7 cellular contexts compared by ENCODE assay signal in the genomic region with DNA sequence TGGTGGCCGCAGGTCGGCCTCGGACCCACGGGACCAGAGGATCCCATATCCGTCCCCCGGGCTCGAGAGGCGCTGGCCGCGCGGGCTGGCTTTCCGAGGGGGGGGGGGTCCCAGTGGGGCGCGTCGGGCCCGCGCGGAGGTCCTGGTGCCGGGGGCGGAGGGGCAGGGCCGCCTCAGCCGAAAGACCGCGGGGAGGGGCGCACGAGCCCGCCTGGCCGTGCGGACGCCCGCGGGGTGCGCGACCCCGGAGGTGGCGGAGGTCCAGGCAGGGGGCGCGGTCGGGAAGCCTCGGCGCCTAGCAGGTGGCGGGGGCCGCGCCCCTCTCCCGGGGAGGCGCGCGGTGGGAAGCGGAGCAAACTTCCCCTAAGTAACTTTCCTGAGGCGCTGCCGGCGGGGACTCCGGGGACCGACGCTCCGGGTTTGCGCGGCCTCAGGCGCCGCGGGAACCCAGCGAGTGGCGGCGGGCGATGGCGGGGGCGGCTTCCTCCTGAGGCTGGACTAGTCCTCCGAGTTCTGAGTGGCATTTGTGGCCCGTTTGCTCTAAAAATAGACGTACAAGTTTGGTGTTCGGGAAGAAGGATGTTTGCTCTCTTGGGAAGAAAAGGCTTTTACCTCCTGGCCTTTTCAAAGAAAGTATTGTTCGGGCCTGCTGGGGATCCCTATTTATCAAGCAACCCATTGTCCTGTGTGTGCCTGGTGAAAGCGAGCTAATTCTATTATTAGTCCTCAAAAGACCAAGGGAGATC. TPM values are rescaled to one million over a fixed set of nuclear protein-coding genes. Genes with fewer than 3 reads are reported as not detected.
DNase-seq lines count a peak whose midpoint lies in the region; ATAC-seq and TF ChIP-seq lines count a peak whose summit lies in the region.

No MANE protein-coding gene starts in this region.

- no peaks in the 10 kb centered on the region for H3K27me3 ChIP-seq in HAP-1 (ENCODE audit: low read depth)

- POLR2A ChIA-PET in naive thymus-derived CD8-positive, alpha-beta T cell (lab: Charles Lee), result no interaction called here
- POLR2A ChIA-PET in HEK293T (lab: Yijun Ruan, JAX), result interaction anchor here (0.6 kb wide), 1 partner anchor 46 kb away, joined by 3 read pairs; no protein-coding TSS in a partner anchor

- no peaks in the 10 kb centered on the region for H3K36me3 ChIP-seq in HAP-1 (replicated peaks)

- peaks cover 31% of the 10 kb centered on the region for H3K27me3 Mint-ChIP-seq in activated CD8-positive, alpha-beta memory T cell treated with anti-CD3 and anti-CD28 coated beads, Interleukin-2, amount 10 ng/mL, durations not matched to agents 7 days and 5 days
- peaks cover 7 to 37% (median 23%) of the 10 kb centered on the region in 5 donors for H3K27me3 Mint-ChIP-seq in naive thymus-derived CD8-positive, alpha-beta T cell

- TF ChIP-seq POLR2A in NB4 (IDR thresholded peaks at IDR 0.05; ENCODE audit: extremely low read depth, insufficient read length), result no peak

- H3K4me1 Mint-ChIP-seq in activated CD8-positive, alpha-beta memory T cell treated with anti-CD3 and anti-CD28 coated beads, Interleukin-2, amount 10 ng/mL, durations not matched to agents 7 days and 5 days, result peaks cover 3% of the 10 kb centered on the region
- peaks cover 3 to 21% (median 12%) of the 10 kb centered on the region in 4 donors for H3K4me1 Mint-ChIP-seq in naive thymus-derived CD8-positive, alpha-beta T cell

- H3K9me3 Mint-ChIP-seq in activated CD8-positive, alpha-beta memory T cell treated with anti-CD3 and anti-CD28 coated beads, Interleukin-2, amount 10 ng/mL, durations not matched to agents 7 days and 5 days (ENCODE audit: low read depth), result peaks cover 4% of the 10 kb centered on the region
- peaks cover 0 to 4% (median 0%) of the 10 kb centered on the region in 9 donors for H3K9me3 Mint-ChIP-seq in naive thymus-derived CD8-positive, alpha-beta T cell

- peaks cover 2% of the 10 kb centered on the region for H3K36me3 Mint-ChIP-seq in activated CD8-positive, alpha-beta memory T cell treated with anti-CD3 and anti-CD28 coated beads, Interleukin-2, amount 10 ng/mL, durations not matched to agents 7 days and 5 days
- H3K36me3 Mint-ChIP-seq in naive thymus-derived CD8-positive, alpha-beta T cell, result peaks cover 0 to 5% (median 0%) of the 10 kb centered on the region in 3 donors

- no peaks in the 10 kb centered on the region for H3K9me3 ChIP-seq in HAP-1

- TF ChIP-seq CTCF in NB4 (IDR thresholded peaks at IDR 0.05; ENCODE audit: low read depth, low read length) (no peak), foreskin fibroblast (IDR thresholded peaks at IDR 0.05; ENCODE audit: low read depth, low read length) (no peak)

- ATAC-seq in activated CD8-positive, alpha-beta memory T cell treated with anti-CD3 and anti-CD28 coated beads, Interleukin-2, amount 10 ng/mL, durations not matched to agents 7 days and 5 days, result peak; percentile 16
- peak; percentile 31 to 50 for ATAC-seq in naive thymus-derived CD8-positive, alpha-beta T cell

- H3K27ac Mint-ChIP-seq in activated CD8-positive, alpha-beta memory T cell treated with anti-CD3 and anti-CD28 coated beads, Interleukin-2, amount 10 ng/mL, durations not matched to agents 7 days and 5 days, result no peak overlapping the region
- peak overlapping the region in 4 of 10 donors; percentile 36 to 71 (median 61) for H3K27ac Mint-ChIP-seq in naive thymus-derived CD8-positive, alpha-beta T cell

- CTCF ChIA-PET in activated CD8-positive, alpha-beta memory T cell treated with anti-CD3 and anti-CD28 coated beads, Interleukin-2, amount 10 ng/mL, durations not matched to agents 7 days and 5 days (lab: Charles Lee), result no interaction called here
- CTCF ChIA-PET in HEK293T (lab: Yijun Ruan, JAX), result no interaction called here

- H3K4me3 ChIP-seq in HAP-1 (peak overlapping the region; percentile 52), NB4 (ENCODE audit: low read depth, low read length) (peak overlapping the region; percentile 88), foreskin fibroblast (ENCODE audit: low read depth in 1 of 2, low read length in 2 of 2) (peak overlapping the region; percentile 59 to 80)

- in situ Hi-C loops in HAP-1 (cut with MboI; ENCODE audit: low sequenced_read_pairs), result no loop called here

- peak; percentile 49 for DNase-seq in GDM1 (lab: John Stamatoyannopoulos, UW)
- peak; percentile 65 to 75 for DNase-seq in HAP-1 (ENCODE audit: low spot score in 2 of 2)
- DNase-seq in NB4 (ENCODE audit: low read depth), result peak; percentile 86
- DNase-seq in activated CD8-positive, alpha-beta memory T cell treated with anti-CD3 and anti-CD28 coated beads, Interleukin-2, amount 10 ng/mL, durations not matched to agents 7 days and 5 days, result no peak
- DNase-seq in foreskin fibroblast, result peak; percentile 24 to 65
- DNase-seq in naive thymus-derived CD8-positive, alpha-beta T cell, result peak in 5 of 10 donors; percentile 1 to 13 (median 7)
- no peak for DNase-seq in HEK293T (ENCODE audit: extremely low spot score)

- peaks cover 11% of the 10 kb centered on the region; the same call in 1 of the 2 replicates for H3K4me1 ChIP-seq in HAP-1

- H3K4me3 Mint-ChIP-seq in activated CD8-positive, alpha-beta memory T cell treated with anti-CD3 and anti-CD28 coated beads, Interleukin-2, amount 10 ng/mL, durations not matched to agents 7 days and 5 days, result peak overlapping the region; percentile 41
- H3K4me3 Mint-ChIP-seq in naive thymus-derived CD8-positive, alpha-beta T cell, result peak overlapping the region; percentile 72 to 88 (median 81)

TF ChIP-seq in HEK293T, 16 proteins besides CTCF, POLR2A, EP300 and RAD21:
- no peak for TF ChIP-seq HDGF (IDR thresholded peaks at IDR 0.05; ENCODE audit: borderline replicate concordance)
- TF ChIP-seq ELF4 (IDR thresholded peaks at IDR 0.05), result no peak

RNA-seq across cellular contexts. Expression of gene BTBD3, which starts 26.4 kb away (rescaled TPM):
- total RNA-seq in activated CD8-positive, alpha-beta memory T cell treated with anti-CD3 and anti-CD28 coated beads, Interleukin-2, amount 10 ng/mL, durations not matched to agents 7 days and 5 days, result 1 to 10 TPM in 1 of 2 experiments, under 1 TPM in 1; 0.64 to 1.5 TPM
- 1 to 10 TPM in 1 of 2 experiments, under 1 TPM in 1; 0.86 to 1.4 TPM for total RNA-seq in naive thymus-derived CD8-positive, alpha-beta T cell
- polyA plus RNA-seq in naive thymus-derived CD8-positive, alpha-beta T cell, result 1 to 10 TPM in 1 of 3 donors, under 1 TPM in 2; 0.07 to 1.3 (median 0.65) TPM

Comparison
In these comparisons a context has a peak if more than half of its experiments do, and no peak if none do; other contexts are left out.
1. DNase-seq: peak in GDM1 (single experiment), HAP-1 (2 of 2), NB4 (single experiment) and foreskin fibroblast (2 of 2); none in activated CD8-positive, alpha-beta memory T cell treated with anti-CD3 and anti-CD28 coated beads, Interleukin-2, amount 10 ng/mL, durations not matched to agents 7 days and 5 days (single experiment) and HEK293T (single experiment).
2. Peak in every context shown above with its lines, with median percentiles within 50 percentile points of each other: H3K4me3 ChIP-seq.